ENCODE assay signal across 8 cellular contexts in genomic region chr5:107486489-107486888, GRCh38.
DNase-seq lines count a peak whose midpoint lies in the region; ATAC-seq and TF ChIP-seq lines count a peak whose summit lies in the region.

No MANE protein-coding gene starts in this region.

- H3K23ac ChIP-seq in H9 (ENCODE audit: insufficient read length, low read depth, low read length), result no peak overlapping the region

- 0 out of 2 replicates have a peak, but pooled peaks cover 2% of the 10 kb centered on the region for H3K9me3 ChIP-seq in SJCRH30 (replicated peaks)
- no peaks in the 10 kb centered on the region for H3K9me3 ChIP-seq in H9 (ENCODE audit: control insufficient read depth, low read depth, low read length)

- no peak overlapping the region for H4K8ac ChIP-seq in H9 (replicated peaks; ENCODE audit: insufficient read length, low read depth, low read length)

- H2AK5ac ChIP-seq in H9 (ENCODE audit: insufficient read length, low read length), result no peak overlapping the region

- H3K23me2 ChIP-seq in H9 (ENCODE audit: insufficient read length, low read depth, low read length, poor library complexity, severe bottlenecking), result no peaks in the 10 kb centered on the region

- H3K27ac ChIP-seq in SJCRH30 (no peak overlapping the region), H9 (ENCODE audit: insufficient read length, low read depth, low read length) (no peak overlapping the region)

- no peaks in the 10 kb centered on the region for H3K36me3 Mint-ChIP-seq in H9 (ENCODE audit: insufficient read depth in 1 of 3, low read depth in 3 of 3)

- no peak overlapping the region for H3K4me3 Mint-ChIP-seq in H9

- H3K4me1 ChIP-seq in SJCRH30 (peaks cover 4% of the 10 kb centered on the region; the same call in 1 of the 2 replicates), H9 (ENCODE audit: insufficient read depth, low read length) (no peaks in the 10 kb centered on the region; the same call in 1 of the 2 replicates)

- DNase-seq in ELR (ENCODE audit: low read depth) (peak; percentile 77), M059J (ENCODE audit: low read depth) (peak; percentile 76), astrocyte of the spinal cord (ENCODE audit: low read depth, low spot score) (peak; percentile 39), NCI-H69 (lab: John Stamatoyannopoulos, UW) (no peak), SJCRH30 (no peak), H9 (no peak)
- peak; percentile 8 to 52 (median 29) for DNase-seq in stimulated activated CD4-positive, alpha-beta T cell treated with anti-CD3 and anti-CD28 coated beads, TNF-alpha, amount 100 ng/mL, for 48 hours (ENCODE audit: low read depth in 3 of 3)

- H3T11ph ChIP-seq in H9 (ENCODE audit: low read length), result no peak overlapping the region

- no peak overlapping the region for H2AFZ ChIP-seq in H9 (ENCODE audit: low read length)

- H3K79me1 ChIP-seq in H9 (ENCODE audit: insufficient read depth, low read depth, low read length, poor library complexity, severe bottlenecking), result no peaks in the 10 kb centered on the region

- no peak overlapping the region for H3K18ac ChIP-seq in H9 (ENCODE audit: insufficient read length, low read depth, low read length)

- no peak overlapping the region for H3K4ac ChIP-seq in H9 (ENCODE audit: low read depth, low read length)

- no peaks in the 10 kb centered on the region for H4K20me1 ChIP-seq in H9 (ENCODE audit: control insufficient read depth, insufficient read depth, insufficient read length)

- H3K27me3 Mint-ChIP-seq in H9 (ENCODE audit: low read depth), result no peaks in the 10 kb centered on the region

- H2BK120ac ChIP-seq in H9 (ENCODE audit: low read depth, low read length, poor library complexity, severe bottlenecking), result no peak overlapping the region

- H2BK5ac ChIP-seq in H9 (ENCODE audit: insufficient read length, low read length), result no peak overlapping the region

- no peak overlapping the region for H4K91ac ChIP-seq in H9 (ENCODE audit: insufficient read length, low read depth, low read length)

- no peak overlapping the region for H3K56ac ChIP-seq in H9 (ENCODE audit: insufficient read length, low read depth, low read length)

- no peak overlapping the region for H3K14ac ChIP-seq in H9 (ENCODE audit: insufficient read depth, low read length)

- no peaks in the 10 kb centered on the region for H3K36me3 ChIP-seq in SJCRH30

- H3K27me3 ChIP-seq in SJCRH30 (no peaks in the 10 kb centered on the region), H9 (ENCODE audit: insufficient read depth, low read length) (no peaks in the 10 kb centered on the region)

- ATAC-seq in GM21576 (IDR thresholded peaks at IDR 0.05; ENCODE audit: unreplicated experiment), result peak; percentile 69

- H3K9me3 Mint-ChIP-seq in H9, result no peaks in the 10 kb centered on the region

- H3K79me2 ChIP-seq in H9 (ENCODE audit: insufficient read depth, low read length), result no peaks in the 10 kb centered on the region

- no peak overlapping the region for H3K27ac Mint-ChIP-seq in H9

- peaks cover 43 to 49% of the 10 kb centered on the region in 2 experiments for H3K4me1 Mint-ChIP-seq in H9

- TF ChIP-seq CTCF in astrocyte of the spinal cord (IDR thresholded peaks at IDR 0.05; ENCODE audit: low read depth, low read length) (no peak), H9 (conservative IDR thresholded peaks at IDR 0.05) (no peak)

- H3K4me3 ChIP-seq in astrocyte of the spinal cord (ENCODE audit: low read depth, low read length) (no peak overlapping the region), SJCRH30 (no peak overlapping the region)

- WGBS in H9 (ENCODE audit: extremely low coverage, insufficient read length, low lambda C conversion rate), result no CpG with 5 or more reads among the region's 2 CpGs

- no peak overlapping the region for H2BK12ac ChIP-seq in H9 (ENCODE audit: insufficient read length, low read depth, low read length)

- no peak overlapping the region for H2BK20ac ChIP-seq in H9 (ENCODE audit: low read depth, low read length, poor library complexity, severe bottlenecking)

- no peak overlapping the region for H3K4me2 ChIP-seq in H9 (ENCODE audit: insufficient read depth, insufficient read length, low read length)

- H4K5ac ChIP-seq in H9 (ENCODE audit: insufficient read length, low read depth, low read length), result no peak overlapping the region

- H2BK15ac ChIP-seq in H9 (ENCODE audit: low read depth, low read length), result no peak overlapping the region

- H3K9ac ChIP-seq in H9 (ENCODE audit: extremely low read depth, insufficient read length, low read length), result no peak overlapping the region

- in situ Hi-C loops in astrocyte of the spinal cord (cut with HindIII; ENCODE audit: low sequenced_read_pairs), result no loop called here

Comparison
In these comparisons a context has a peak if more than half of its experiments do, and no peak if none do; other contexts are left out.
1. DNase-seq: peak in ELR (single experiment), M059J (single experiment), astrocyte of the spinal cord (single experiment) and stimulated activated CD4-positive, alpha-beta T cell treated with anti-CD3 and anti-CD28 coated beads, TNF-alpha, amount 100 ng/mL, for 48 hours (3 of 3); none in NCI-H69 (single experiment), SJCRH30 (0 of 2) and H9 (single experiment).